3 cellular contexts compared by ENCODE assay signal in genomic region chr17:52532373-52532772, GRCh38.
"Had no signal": no experiment of that assay in that cellular context is flagged by ENCODE, and none has a peak within 500 bp of the region (broad histone marks: within the 10 kb centered on the region; RNA-seq: fewer than 3 reads in every experiment).

No MANE protein-coding gene starts in this region.

- DNase-seq: GDM1, GF-D8 had no signal

- ATAC-seq: GM12878 had no signal

- H3K4me3 ChIP-seq: GM12878 had no signal
